ENCODE assay signal across 1 cellular context in the genomic region with DNA sequence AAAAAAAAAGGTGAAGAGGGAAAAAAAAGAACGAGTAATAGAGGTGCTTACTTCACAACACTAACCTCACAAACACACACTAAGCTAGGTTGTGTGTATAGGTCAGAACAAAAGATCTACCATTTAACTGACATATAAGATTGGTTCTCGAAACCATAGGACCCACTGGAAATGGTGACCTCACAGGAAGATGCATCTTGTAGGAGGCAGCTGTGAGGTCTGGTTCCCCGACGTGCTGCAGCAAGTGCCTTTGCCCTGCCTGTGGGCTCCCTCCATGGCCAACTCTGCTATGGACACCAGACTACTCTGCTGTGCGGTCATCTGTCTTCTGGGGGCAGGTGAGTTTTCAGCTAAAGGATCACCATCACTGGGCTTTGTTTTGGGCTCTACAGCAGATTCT.
TF ChIP-seq lines count a peak whose summit lies in the region.

No MANE protein-coding gene starts in this region.

TF ChIP-seq in K562, 482 proteins besides CTCF, POLR2A, EP300 and RAD21:
- TF ChIP-seq ZNF444 (CRISPR knock-in tag; IDR thresholded peaks at IDR 0.05), result no peak
- TF ChIP-seq, protein P1, sequence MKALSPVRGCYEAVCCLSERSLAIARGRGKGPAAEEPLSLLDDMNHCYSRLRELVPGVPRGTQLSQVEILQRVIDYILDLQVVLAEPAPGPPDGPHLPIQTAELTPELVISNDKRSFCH (CRISPR knock-in tag; IDR thresholded peaks at IDR 0.05), result no peak
- TF ChIP-seq, protein P1 (tag; IDR thresholded peaks at IDR 0.05), result 0 out of 2 replicates have a peak, but pooled peaks have one; percentile 25
